In genomic region chr2:66821168-66821567, GRCh38 we compare ENCODE assay signal across 20 cellular contexts.
DNase-seq lines count a peak whose midpoint lies in the region; ATAC-seq, FAIRE-seq and TF ChIP-seq lines count a peak whose summit lies in the region.
"Had no signal": no experiment of that assay in that cellular context is flagged by ENCODE, and none has a peak within 500 bp of the region (broad histone marks: within the 10 kb centered on the region; RNA-seq: fewer than 3 reads in every experiment).

No MANE protein-coding gene starts in this region.

- H3K27ac ChIP-seq in HepG2 (ENCODE audit: extremely low read length, insufficient read depth, low read length) (no peak overlapping the region), right lobe of liver (no peak overlapping the region), neuronal stem cell (replicated peaks; ENCODE audit: low read length) (no peak overlapping the region)
- H3K27ac ChIP-seq: 22Rv1, BLaER1 had no signal

- no peak overlapping the region for H2BK15ac ChIP-seq in neuronal stem cell (ENCODE audit: low read length)

- intact Hi-C loops in HepG2 (cut with micrococcal nuclease; ENCODE audit: unreplicated experiment), result no loop called here
- intact Hi-C loops in right lobe of liver (cut with DNase I), result no loop called here

- no peak overlapping the region for H2BK5ac ChIP-seq in neuronal stem cell (ENCODE audit: low read length)

- CTCF ChIA-PET in HepG2 (lab: Yijun Ruan, JAX; ENCODE audit: low intra/inter-chr PET ratio, low total read pairs), result no interaction called here

- no peak for FAIRE-seq in HepG2 (lab: Jason Lieb, UNC)
- FAIRE-seq: G401.6, GM12891 had no signal

- H4K8ac ChIP-seq in neuronal stem cell (ENCODE audit: low read depth, low read length), result no peak overlapping the region

- H2BK12ac ChIP-seq in neuronal stem cell (ENCODE audit: low read length), result no peak overlapping the region

- H2AFZ ChIP-seq in HepG2 (ENCODE audit: low read length), result no peak overlapping the region
- no peak overlapping the region for H2AFZ ChIP-seq in neuronal stem cell (ENCODE audit: low read length)

- H3K14ac ChIP-seq in neuronal stem cell (ENCODE audit: low read length), result no peak overlapping the region

- no peak overlapping the region for H3K4me3 ChIP-seq in HepG2 (replicated peaks in 1 of 3; ENCODE audit: insufficient read depth in 1 of 3, low read depth in 2 of 3, low read length in 3 of 3)
- no peak overlapping the region for H3K4me3 ChIP-seq in right lobe of liver
- H3K4me3 ChIP-seq in neuronal stem cell (ENCODE audit: low read length in 2 of 2), result no peak overlapping the region
- H3K4me3 ChIP-seq: BLaER1 had no signal

- H3K9ac ChIP-seq in HepG2 (ENCODE audit: insufficient read depth, low read depth, low read length), result no peak overlapping the region
- H3K9ac ChIP-seq in neuronal stem cell (ENCODE audit: low read depth, low read length, poor library complexity), result peak overlapping the region; percentile 34
- H3K9ac ChIP-seq: BLaER1 had no signal

- 0 out of 2 replicates have a peak, but pooled peaks cover 7% of the 10 kb centered on the region for H3K4me1 ChIP-seq in HepG2 (ENCODE audit: insufficient read depth, low read length)
- no peaks in the 10 kb centered on the region for H3K4me1 ChIP-seq in right lobe of liver
- H3K4me1 ChIP-seq in neuronal stem cell (ENCODE audit: control insufficient read depth in 2 of 2, insufficient read depth in 1 of 2, low read depth in 1 of 2, low read length in 2 of 2), result no peaks in the 10 kb centered on the region
- H3K4me1 ChIP-seq: BE2C, BLaER1 had no signal

- no peak for TF ChIP-seq RAD21 in HepG2 (CRISPR knock-in tag; IDR thresholded peaks at IDR 0.05)

- no peak for TF ChIP-seq EP300 in HepG2 (IDR thresholded peaks at IDR 0.05; ENCODE audit: low read depth in 2 of 2, low read length in 2 of 2)
- no peak for TF ChIP-seq EP300 in HepG2 (CRISPR knock-in tag; IDR thresholded peaks at IDR 0.05; ENCODE audit: borderline replicate concordance)

- ATAC-seq in HepG2 (no peak), right lobe of liver (no peak)

- WGBS in HepG2 (ENCODE audit: low lambda C conversion rate), result 33% methylated on average over 4 of the region's 4 CpGs
- 59% methylated on average over 3 of the region's 4 CpGs for WGBS in right lobe of liver (ENCODE audit: insufficient coverage, low coverage, low lambda C conversion rate, missing lambda C conversion rate)
- WGBS in neuronal stem cell (ENCODE audit: extremely low coverage in 2 of 2, insufficient read length in 2 of 2, insufficient replicate concordance in 1 of 2), 2 donors, result no CpG with 5 or more reads among the region's 4 CpGs

- no peaks in the 10 kb centered on the region for H3K79me2 ChIP-seq in HepG2 (ENCODE audit: insufficient read depth, low read length)

- no TSS peak for BruUV-seq in HepG2 (replicated peaks; lab: Mats Ljungman, UMichigan)

- H3K4me2 ChIP-seq in HepG2 (ENCODE audit: low read depth, low read length), result no peak overlapping the region
- H3K4me2 ChIP-seq in neuronal stem cell (ENCODE audit: insufficient read depth, low read length, poor library complexity, severe bottlenecking), result no peak overlapping the region
- H3K4me2 ChIP-seq: BLaER1 had no signal

- H2AK5ac ChIP-seq in neuronal stem cell (ENCODE audit: low read depth, low read length), result no peak overlapping the region

- H3K18ac ChIP-seq in neuronal stem cell (ENCODE audit: low read length), result peak overlapping the region; percentile 8

- TF ChIP-seq POLR2A in HepG2 (IDR thresholded peaks at IDR 0.05; ENCODE audit: insufficient read depth in 1 of 2, low read depth in 2 of 2, low read length in 2 of 2) (no peak), right lobe of liver (IDR thresholded peaks at IDR 0.05) (no peak)

- H3K27me3 ChIP-seq in HepG2 (ENCODE audit: control insufficient read depth in 1 of 2, insufficient read depth in 2 of 2, low read length in 2 of 2) (no peaks in the 10 kb centered on the region), right lobe of liver (no peaks in the 10 kb centered on the region), neuronal stem cell (ENCODE audit: control insufficient read depth in 3 of 3, insufficient read depth in 3 of 3, low read depth in 1 of 3, low read length in 3 of 3) (no peaks in the 10 kb centered on the region)
- H3K27me3 ChIP-seq: BE2C, BLaER1 had no signal

- no peak overlapping the region for H4K91ac ChIP-seq in neuronal stem cell (ENCODE audit: low read depth, low read length, poor library complexity)

- in situ Hi-C loops in HepG2 (cut with HindIII; ENCODE audit: extremely low pct_ligation_motif_present, low pct_unique_long_range_greater_than_20kb), result no loop called here

- H3K23ac ChIP-seq in neuronal stem cell (ENCODE audit: low read depth, low read length, poor library complexity), result no peak overlapping the region

- H4K20me1 ChIP-seq in HepG2 (ENCODE audit: insufficient read depth, low read length), result no peaks in the 10 kb centered on the region
- H4K20me1 ChIP-seq: BLaER1 had no signal

- TF ChIP-seq CTCF in HepG2 (CRISPR knock-in tag; IDR thresholded peaks at IDR 0.05) (no peak), right lobe of liver (IDR thresholded peaks at IDR 0.05) (no peak)

- no peaks in the 10 kb centered on the region for H3K79me1 ChIP-seq in neuronal stem cell (ENCODE audit: low read depth, low read length)

- POLR2A ChIA-PET in HepG2 (lab: Yijun Ruan, JAX), result no interaction called here

- no peak for DNase-seq in HepG2 (ENCODE audit: low spot score)
- DNase-seq in right lobe of liver, result no peak
- DNase-seq in neuronal stem cell (ENCODE audit: low spot score), result no peak
- DNase-seq in SK-N-DZ (ENCODE audit: low spot score), result no peak
- no peak for DNase-seq in DMS53 (lab: John Stamatoyannopoulos, UW)
- DNase-seq: ACHN; BE2C; C1 segment of cervical spinal cord; CD4-positive, alpha-beta memory T cell; CD4-positive, CD25-positive, alpha-beta regulatory T cell; CD8-positive, alpha-beta memory T cell; COR-L47; DMS 273 treated with DMSO at 0.1 percent for 48 hours; DMS153; DMS79 treated with DMSO at 0.1 percent for 48 hours; GF-D8 had no signal

- no peak overlapping the region for H3K4ac ChIP-seq in neuronal stem cell (ENCODE audit: low read length)

- no peak overlapping the region for H2BK120ac ChIP-seq in neuronal stem cell (ENCODE audit: low read depth, low read length)

- H3K36me3 ChIP-seq in HepG2 (replicated peaks in 1 of 2; ENCODE audit: control insufficient read depth in 1 of 2, insufficient read depth in 2 of 2, low read length in 2 of 2) (no peaks in the 10 kb centered on the region), right lobe of liver (no peaks in the 10 kb centered on the region), neuronal stem cell (replicated peaks in 1 of 2; ENCODE audit: control insufficient read depth in 2 of 2, insufficient read depth in 2 of 2, low read length in 2 of 2) (no peaks in the 10 kb centered on the region)
- H3K36me3 ChIP-seq: BE2C, BLaER1 had no signal

- H3K9me3 ChIP-seq in HepG2 (ENCODE audit: low read length) (peaks cover 29% of the 10 kb centered on the region), right lobe of liver (no peaks in the 10 kb centered on the region), neuronal stem cell (replicated peaks in 1 of 2; ENCODE audit: control insufficient read depth in 2 of 2, insufficient read depth in 1 of 2, low read depth in 1 of 2, low read length in 2 of 2) (peaks cover 0 to 5% of the 10 kb centered on the region in 2 donors)
- H3K9me3 ChIP-seq: BE2C had no signal

TF ChIP-seq in HepG2, 621 proteins besides CTCF, POLR2A, EP300 and RAD21:
- TF ChIP-seq MAFK (conservative IDR thresholded peaks at IDR 0.05 in 1 of 2, IDR thresholded peaks at IDR 0.05 in 1 of 2; ENCODE audit: low read length in 2 of 2), result peak; percentile 64 to 73
- TF ChIP-seq MAFF (IDR thresholded peaks at IDR 0.05; ENCODE audit: low read depth, low read length), result 0 out of 2 replicates have a peak, but pooled peaks have one; percentile 59
- no peak for TF ChIP-seq ZNF580 (CRISPR knock-in tag; IDR thresholded peaks at IDR 0.05; ENCODE audit: borderline replicate concordance, low read depth)
TF ChIP-seq in HepG2: peak in this region for 2.
